Comparison of ENCODE assay signal across 17 cellular contexts in the genomic region with DNA sequence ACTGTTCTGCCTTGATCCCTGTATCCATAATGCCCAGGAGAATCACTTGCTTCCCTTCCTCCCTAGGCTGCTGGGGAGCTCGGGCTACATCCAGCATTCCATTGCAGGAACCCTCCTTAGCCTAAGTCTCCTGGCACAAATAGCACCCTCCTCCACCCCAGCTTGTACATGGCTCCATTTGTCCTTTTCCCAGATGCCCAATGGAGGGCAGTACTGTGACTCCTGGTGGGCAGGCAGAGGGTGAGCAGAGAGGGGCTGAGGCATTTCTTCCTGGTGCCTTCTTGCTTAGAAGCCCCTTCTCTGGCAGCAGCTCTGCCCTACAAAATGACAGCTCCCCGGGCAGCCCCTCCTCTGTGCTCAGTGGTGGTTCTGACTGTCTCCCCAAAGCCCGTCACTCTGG.
"Had no signal": no experiment of that assay in that cellular context is flagged by ENCODE, and none has a peak within 500 bp of the region (broad histone marks: within the 10 kb centered on the region; RNA-seq: fewer than 3 reads in every experiment).

No MANE protein-coding gene starts in this region.

- H3K9me3 Mint-ChIP-seq: immature natural killer cell, naive B cell, neural crest cell had no signal

- H3K27ac Mint-ChIP-seq: progenitor cell of endocrine pancreas had no signal

- H3K4me1 ChIP-seq: left lung, lower lobe of right lung, pancreas had no signal

- H3K4me3 ChIP-seq: coronary artery, left lung, lower lobe of right lung, pancreas had no signal

- H3K27me3 Mint-ChIP-seq: naive B cell, progenitor cell of endocrine pancreas had no signal

- H3K27ac ChIP-seq: coronary artery, left lung, lower lobe of right lung, pancreas had no signal

- H3K9me3 ChIP-seq: left lung, lower lobe of right lung, pancreas had no signal

- H3K4me3 Mint-ChIP-seq: immature natural killer cell, neural crest cell had no signal

- H3K4me1 Mint-ChIP-seq: immature natural killer cell had no signal

- H3K36me3 ChIP-seq: pancreas had no signal

- H3K27me3 ChIP-seq: left lung, pancreas had no signal

- DNase-seq: effector CD4-positive, alpha-beta T cell; immature natural killer cell; left lung; lower lobe of right lung; mesenchymal stem cell; naive B cell; occipital lobe; pancreas; right cardiac atrium; small intestine; stimulated activated CD4-positive, alpha-beta T cell treated with anti-CD3 and anti-CD28 coated beads, Interleukin-12 subunit alpha, Interleukin-12 subunit beta, amount 100 ng/mL, for 4 hours; stimulated activated naive CD4-positive, alpha-beta T cell treated with Interleukin-2 at 50 U/mL for 16 hours; trophoblast cell had no signal

- ATAC-seq: esophagus mucosa, left lung, lower lobe of right lung, right cardiac atrium had no signal
